Comparison of ENCODE assay signal across 8 cellular contexts in genomic region chr20:32277361-32278198, GRCh38.
DNase-seq lines count a peak whose midpoint lies in the region; ATAC-seq and TF ChIP-seq lines count a peak whose summit lies in the region.

Gene KIF3B (plus strand): TSS chr20:32277651. CDS start chr20:32309778, 32,127 bp downstream.

- peak within 1 kb of the TSS; percentile 95 for H3K4me3 ChIP-seq in choroid plexus epithelial cell (ENCODE audit: low read depth, low read length)

- TF ChIP-seq CTCF in AG09319 (IDR thresholded peaks at IDR 0.05; ENCODE audit: low read depth, low read length) (no peak), choroid plexus epithelial cell (conservative IDR thresholded peaks at IDR 0.05; ENCODE audit: low read depth, low read length) (no peak)

- DNase-seq in AG09319 (ENCODE audit: extremely low read depth, low read depth) (peak; percentile 71), NCI-H510A treated with DMSO at 0.1 percent for 48 hours (lab: John Stamatoyannopoulos, UW) (peak; percentile 89), choroid plexus epithelial cell (ENCODE audit: low read depth) (peak; percentile 93), kidney glomerular epithelial cell (lab: John Stamatoyannopoulos, UW) (peak; percentile 80)
- DNase-seq in activated CD4-positive, alpha-beta T cell treated with anti-CD3 and anti-CD28 coated beads for 4 hours, result peak; percentile 82 to 87
- DNase-seq in stimulated activated CD4-positive, alpha-beta T cell treated with anti-CD3 and anti-CD28 coated beads, Interleukin-15, amount 100 ng/mL, for 24 hours, result peak; percentile 92

- peak; percentile 80 for ATAC-seq in GM19043 (IDR thresholded peaks at IDR 0.05; ENCODE audit: low read depth, unreplicated experiment)
- ATAC-seq in HG03439 (IDR thresholded peaks at IDR 0.05; ENCODE audit: unreplicated experiment), result peak; percentile 69

Comparison
In these comparisons a context has a peak if more than half of its experiments do, and no peak if none do; other contexts are left out.
1. Peak in every context shown above with its lines: DNase-seq, ATAC-seq and H3K4me3 ChIP-seq.